In genomic region chr3:62261121-62261520, GRCh38 we compare ENCODE assay signal across 19 cellular contexts.
DNase-seq lines count a peak whose midpoint lies in the region; ATAC-seq and TF ChIP-seq lines count a peak whose summit lies in the region.
"Had no signal": no experiment of that assay in that cellular context is flagged by ENCODE, and none has a peak within 500 bp of the region (broad histone marks: within the 10 kb centered on the region; RNA-seq: fewer than 3 reads in every experiment).

No MANE protein-coding gene starts in this region.

- H3K27ac Mint-ChIP-seq in activated CD4-positive, alpha-beta T cell treated with anti-CD3 and anti-CD28 coated beads, Interleukin-2, amount 10 ng/mL, durations not matched to agents 24 days and 14 days, result no peak overlapping the region
- H3K27ac Mint-ChIP-seq: activated T-cell treated with anti-CD3 and anti-CD28 coated beads, Interleukin-2, amount 50 U/mL, for 24 hours had no signal

- peaks cover 34% of the 10 kb centered on the region for H3K36me3 ChIP-seq in HUES6 (ENCODE audit: control insufficient read depth, insufficient read depth, low read length)
- H3K36me3 ChIP-seq in RWPE2 (ENCODE audit: low read depth), result peaks cover 5% of the 10 kb centered on the region; the same call in 1 of the 2 replicates
- H3K36me3 ChIP-seq: adrenal gland had no signal

- H3K4me1 ChIP-seq in HUES6 (ENCODE audit: control insufficient read depth, insufficient read depth, low read length), result peaks cover 12% of the 10 kb centered on the region; the same call in 1 of the 2 replicates
- peaks cover 9% of the 10 kb centered on the region for H3K4me1 ChIP-seq in RWPE2 (ENCODE audit: insufficient read depth, poor library complexity, severe bottlenecking)
- no peaks in the 10 kb centered on the region for H3K4me1 ChIP-seq in right cardiac atrium (ENCODE audit: control insufficient read depth, insufficient read depth, low read length)
- H3K4me1 ChIP-seq: esophagus muscularis mucosa, gastrocnemius medialis, stomach had no signal

- no peaks in the 10 kb centered on the region for H3K9me3 ChIP-seq in HUES6 (ENCODE audit: control insufficient read depth, insufficient read depth, low read depth, low read length)
- H3K9me3 ChIP-seq in RWPE2 (ENCODE audit: severe bottlenecking), result no peaks in the 10 kb centered on the region
- H3K9me3 ChIP-seq in right cardiac atrium (ENCODE audit: control insufficient read depth, low read length), result no peaks in the 10 kb centered on the region
- H3K9me3 ChIP-seq: adrenal gland, esophagus muscularis mucosa, gastrocnemius medialis, stomach had no signal

- no peaks in the 10 kb centered on the region for H3K27me3 Mint-ChIP-seq in activated CD4-positive, alpha-beta T cell treated with anti-CD3 and anti-CD28 coated beads, Interleukin-2, amount 10 ng/mL, durations not matched to agents 24 days and 14 days

- peak overlapping the region; percentile 23; the same call in 1 of the 2 replicates for H3K27ac ChIP-seq in HUES6 (ENCODE audit: low read depth, low read length)
- no peak overlapping the region for H3K27ac ChIP-seq in RWPE2 (ENCODE audit: poor library complexity, severe bottlenecking)
- no peak overlapping the region for H3K27ac ChIP-seq in right cardiac atrium (ENCODE audit: low read length)
- H3K27ac ChIP-seq: adrenal gland, esophagus muscularis mucosa, gastrocnemius medialis, stomach had no signal

- 61% methylated on average over 3 of the region's 3 CpGs for WGBS in right cardiac atrium

- H3K9me3 Mint-ChIP-seq in activated CD4-positive, alpha-beta T cell treated with anti-CD3 and anti-CD28 coated beads, Interleukin-2, amount 10 ng/mL, durations not matched to agents 24 days and 14 days, result no peaks in the 10 kb centered on the region

- no peak for DNase-seq in RWPE2 (ENCODE audit: low spot score)
- DNase-seq in right cardiac atrium, result no peak
- no peak for DNase-seq in activated gamma-delta T cell treated with Interleukin-2 at 50 U/mL for 16 hours
- DNase-seq in activated CD4-positive, alpha-beta T cell treated with anti-CD3 and anti-CD28 coated beads, Interleukin-2, amount 10 ng/mL, durations not matched to agents 24 days and 14 days, result no peak
- no peak for DNase-seq in hypothalamus (lab: John Stamatoyannopoulos, UW)
- no peak for DNase-seq in stimulated activated CD4-positive, alpha-beta T cell treated with anti-CD3 and anti-CD28 coated beads, Interleukin-2, amount 100 ng/mL, for 48 hours
- DNase-seq: activated CD8-positive, alpha-beta memory T cell treated with anti-CD3 and anti-CD28 coated beads for 24 hours; activated T-cell treated with anti-CD3 and anti-CD28 coated beads, Interleukin-2, amount 50 U/mL, for 24 hours; effector memory CD4-positive, alpha-beta T cell; gastrocnemius medialis; NCI-H2107; NCI-H524 treated with DMSO at 0.1 percent for 48 hours; stomach; trophoblast cell had no signal

- TF ChIP-seq CTCF in RWPE2 (IDR thresholded peaks at IDR 0.05; ENCODE audit: poor library complexity, severe bottlenecking), result no peak

- no peaks in the 10 kb centered on the region for H3K4me1 Mint-ChIP-seq in activated CD4-positive, alpha-beta T cell treated with anti-CD3 and anti-CD28 coated beads, Interleukin-2, amount 10 ng/mL, durations not matched to agents 24 days and 14 days

- ATAC-seq in GM21717 (IDR thresholded peaks at IDR 0.05; ENCODE audit: unreplicated experiment), result peak; percentile 64
- ATAC-seq in RWPE2 (ENCODE audit: low read depth), result peak; percentile 84
- ATAC-seq in right cardiac atrium, result peak; percentile 45 to 56
- ATAC-seq: gastrocnemius medialis had no signal

- no peak overlapping the region for H3K4me3 ChIP-seq in HUES6 (ENCODE audit: low read depth, low read length)
- no peak overlapping the region for H3K4me3 ChIP-seq in RWPE2 (ENCODE audit: severe bottlenecking)
- no peak overlapping the region for H3K4me3 ChIP-seq in right cardiac atrium (ENCODE audit: low read length)
- H3K4me3 ChIP-seq: adrenal gland, esophagus muscularis mucosa, gastrocnemius medialis, stomach had no signal

- no peak overlapping the region for H3K9ac ChIP-seq in HUES6 (ENCODE audit: low read length)

- H3K4me3 Mint-ChIP-seq in activated CD4-positive, alpha-beta T cell treated with anti-CD3 and anti-CD28 coated beads, Interleukin-2, amount 10 ng/mL, durations not matched to agents 24 days and 14 days, result no peak overlapping the region
- H3K4me3 Mint-ChIP-seq: activated T-cell treated with anti-CD3 and anti-CD28 coated beads, Interleukin-2, amount 50 U/mL, for 24 hours; brain had no signal

- H3K36me3 Mint-ChIP-seq in activated CD4-positive, alpha-beta T cell treated with anti-CD3 and anti-CD28 coated beads, Interleukin-2, amount 10 ng/mL, durations not matched to agents 24 days and 14 days (ENCODE audit: low read depth), result no peaks in the 10 kb centered on the region

- intact Hi-C loops in right cardiac atrium (cut with DNase I), result no loop called here
- intact Hi-C loops in activated CD4-positive, alpha-beta T cell treated with anti-CD3 and anti-CD28 coated beads, Interleukin-2, amount 10 ng/mL, durations not matched to agents 24 days and 14 days (cut with micrococcal nuclease), result no loop called here

- no peaks in the 10 kb centered on the region for H3K27me3 ChIP-seq in HUES6 (ENCODE audit: control insufficient read depth, insufficient read depth, low read length)
- no peaks in the 10 kb centered on the region for H3K27me3 ChIP-seq in RWPE2 (ENCODE audit: insufficient read depth, poor library complexity, severe bottlenecking)
- no peaks in the 10 kb centered on the region for H3K27me3 ChIP-seq in right cardiac atrium (ENCODE audit: control insufficient read depth, insufficient read depth)
- H3K27me3 ChIP-seq: adrenal gland, esophagus muscularis mucosa, gastrocnemius medialis, stomach had no signal
